ENCODE assay signal across 1 cellular context in the genomic region with DNA sequence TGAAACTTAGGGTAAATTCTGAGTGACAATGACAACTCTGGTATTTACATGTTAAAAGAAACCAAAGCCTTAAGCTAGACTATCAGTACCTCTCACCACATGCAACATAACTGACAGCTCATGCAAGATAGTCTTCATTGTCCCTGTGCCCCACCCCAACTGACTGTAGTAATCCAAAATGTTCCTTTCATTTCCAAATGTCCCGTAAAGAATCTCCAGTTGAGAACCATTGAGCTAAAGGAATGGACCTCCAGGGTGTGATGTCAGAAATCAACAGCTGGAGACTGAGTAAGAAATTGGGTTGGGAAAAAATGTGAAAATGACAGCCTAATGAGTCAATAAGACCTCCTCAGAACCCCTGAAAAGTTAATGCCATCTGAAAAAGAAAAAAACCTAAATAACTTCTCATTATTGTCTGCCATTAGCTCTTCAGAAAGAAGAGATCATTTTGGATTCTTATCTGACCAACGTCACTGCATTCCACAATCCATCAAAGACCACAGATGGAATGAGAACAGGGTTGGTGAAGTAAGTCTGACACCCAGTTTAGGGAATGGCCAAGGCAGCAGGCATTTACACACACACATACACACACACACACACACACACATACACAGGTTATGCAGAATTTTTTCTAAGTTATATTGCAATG.
TF ChIP-seq lines count a peak whose summit lies in the region.

No MANE protein-coding gene starts in this region.

TF ChIP-seq in IMR-90, 13 proteins besides CTCF, POLR2A, EP300 and RAD21:
- TF ChIP-seq USF2 (IDR thresholded peaks at IDR 0.05; ENCODE audit: low read depth, low read length) (no peak), MXI1 (IDR thresholded peaks at IDR 0.05; ENCODE audit: borderline replicate concordance, low read depth, low read length) (no peak), MAFK (IDR thresholded peaks at IDR 0.05; ENCODE audit: low read depth, low read length) (no peak)
